Comparison of ENCODE assay signal across 9 cellular contexts in the genomic region with DNA sequence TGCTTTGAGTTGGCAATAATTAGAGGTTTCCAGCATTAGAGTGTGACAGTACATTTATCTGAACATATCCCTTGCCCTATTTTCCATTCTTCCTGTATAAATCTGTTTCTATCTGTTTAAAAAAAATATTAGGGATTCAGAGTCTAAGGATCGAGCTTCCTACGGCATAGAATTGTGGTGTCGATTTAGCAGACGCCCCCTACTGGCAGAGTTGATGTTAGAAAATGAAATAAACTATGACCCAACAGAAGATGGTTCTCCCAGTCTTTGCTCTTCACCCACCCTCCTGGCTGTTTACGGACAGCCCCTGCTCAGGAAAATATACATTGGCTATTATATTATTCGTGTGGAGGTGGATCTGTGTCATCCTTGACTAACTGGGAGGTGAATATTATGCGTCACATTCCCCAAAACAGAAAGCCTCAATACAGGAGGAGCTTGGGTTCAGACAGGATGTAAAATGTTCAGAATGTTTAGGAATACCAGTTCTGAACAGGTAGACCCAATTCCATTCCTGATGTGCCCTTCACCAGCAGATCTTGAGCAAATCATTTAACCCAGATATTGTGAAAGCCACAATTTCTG. TPM values are rescaled to one million over a fixed set of nuclear protein-coding genes. Genes with fewer than 3 reads are reported as not detected.
DNase-seq lines count a peak whose midpoint lies in the region; ATAC-seq, FAIRE-seq and TF ChIP-seq lines count a peak whose summit lies in the region.
"Had no signal": no experiment of that assay in that cellular context is flagged by ENCODE, and none has a peak within 500 bp of the region (broad histone marks: within the 10 kb centered on the region; RNA-seq: fewer than 3 reads in every experiment).

No MANE protein-coding gene starts in this region.

- FAIRE-seq in HTR-8/SVneo (lab: Jason Lieb, UNC) = no peak

- DNase-seq in CD14-positive monocyte (ENCODE audit: low spot score) (no peak), GM13977 (ENCODE audit: low spot score) (peak; percentile 18), HTR-8/SVneo (ENCODE audit: insufficient read length, low spot score) (peak; percentile 7), mesendoderm (peak; percentile 50), DMS79 treated with DMSO at 0.1 percent for 48 hours (lab: John Stamatoyannopoulos, UW) (no peak), MG63 (no peak)
- DNase-seq in central memory CD8-positive, alpha-beta T cell (ENCODE audit: low spot score in 2 of 2) = peak in 1 of 2 donors; percentile 15

- H2BK5ac ChIP-seq in mesendoderm (ENCODE audit: low read length) = no peak overlapping the region

- H3K27me3 ChIP-seq in SU-DHL-6 (ENCODE audit: low read length) (no peaks in the 10 kb centered on the region), mesendoderm (ENCODE audit: insufficient read depth, low read length, poor library complexity) (no peaks in the 10 kb centered on the region), MG63 (no peaks in the 10 kb centered on the region)
- H3K27me3 ChIP-seq: SJSA1 had no signal

- H3K23ac ChIP-seq in mesendoderm (ENCODE audit: low read length) = no peak overlapping the region

- H3K9ac ChIP-seq in SU-DHL-6 (ENCODE audit: low read length) (no peak overlapping the region), mesendoderm (ENCODE audit: low read length) (no peak overlapping the region)

- no peak overlapping the region for H3K4ac ChIP-seq in mesendoderm (ENCODE audit: low read depth, low read length)

- H3K9me3 Mint-ChIP-seq in CD14-positive monocyte = peaks cover 0 to 4% (median under 1%) of the 10 kb centered on the region in 7 donors
- no peaks in the 10 kb centered on the region for H3K9me3 Mint-ChIP-seq in central memory CD8-positive, alpha-beta T cell

- no peak overlapping the region for H3K27ac Mint-ChIP-seq in CD14-positive monocyte
- H3K27ac Mint-ChIP-seq in central memory CD8-positive, alpha-beta T cell (ENCODE audit: low read depth) = peak overlapping the region; percentile 22

- peaks cover 4% of the 10 kb centered on the region for H3K4me1 Mint-ChIP-seq in CD14-positive monocyte
- H3K4me1 Mint-ChIP-seq in central memory CD8-positive, alpha-beta T cell = peaks cover 48% of the 10 kb centered on the region

- peak; percentile 91 for TF ChIP-seq CTCF in CD14-positive monocyte (IDR thresholded peaks at IDR 0.05)
- peak; percentile 66 for TF ChIP-seq CTCF in GM13977 (IDR thresholded peaks at IDR 0.05; ENCODE audit: extremely low read depth, insufficient read depth, missing control alignments)
- peak; percentile 78 for TF ChIP-seq CTCF in SU-DHL-6 (IDR thresholded peaks at IDR 0.05; ENCODE audit: insufficient read depth, low read length, poor library complexity, severe bottlenecking)

- no peaks in the 10 kb centered on the region for H3F3A ChIP-seq in SU-DHL-6 (ENCODE audit: insufficient read depth)

- WGBS in mesendoderm (ENCODE audit: extremely low coverage, insufficient coverage, low lambda C conversion rate) = no CpG with 5 or more reads among the region's 7 CpGs

- H3K27ac ChIP-seq in SU-DHL-6 (ENCODE audit: low read depth, low read length) (no peak overlapping the region), mesendoderm (ENCODE audit: low read depth, low read length) (no peak overlapping the region)
- H3K27ac ChIP-seq: SJSA1 had no signal

- peaks cover 6% of the 10 kb centered on the region; the same call in 1 of the 2 replicates for H3K9me3 ChIP-seq in SU-DHL-6 (ENCODE audit: insufficient read depth, low read length)
- no peaks in the 10 kb centered on the region; the same call in 1 of the 2 replicates for H3K9me3 ChIP-seq in MG63
- H3K9me3 ChIP-seq: SJSA1 had no signal

- no peak overlapping the region for H2AK5ac ChIP-seq in mesendoderm (ENCODE audit: low read length)

- H3K18ac ChIP-seq in mesendoderm (ENCODE audit: low read length) = no peak overlapping the region

- no peaks in the 10 kb centered on the region for H3K36me3 Mint-ChIP-seq in CD14-positive monocyte
- H3K36me3 Mint-ChIP-seq in central memory CD8-positive, alpha-beta T cell (ENCODE audit: insufficient read depth) = peaks cover 4% of the 10 kb centered on the region

- no peak overlapping the region for H4K8ac ChIP-seq in mesendoderm (ENCODE audit: low read depth, low read length)

- H2AFZ ChIP-seq in SU-DHL-6 (ENCODE audit: low read depth, low read length, severe bottlenecking) = no peak overlapping the region

- no peak overlapping the region for H4K5ac ChIP-seq in mesendoderm (ENCODE audit: low read length)

- H3K4me3 Mint-ChIP-seq in CD14-positive monocyte = no peak overlapping the region
- peak overlapping the region; percentile 42 for H3K4me3 Mint-ChIP-seq in central memory CD8-positive, alpha-beta T cell

- intact Hi-C loops in CD14-positive monocyte (cut with micrococcal nuclease) = no loop called here

- H3K4me1 ChIP-seq in mesendoderm (ENCODE audit: control insufficient read depth, low read depth, low read length) = no peaks in the 10 kb centered on the region
- H3K4me1 ChIP-seq: SJSA1 had no signal

- H3K4me2 ChIP-seq in SU-DHL-6 (ENCODE audit: low read depth, low read length, poor library complexity, severe bottlenecking) (no peak overlapping the region), mesendoderm (ENCODE audit: low read length) (no peak overlapping the region)

- no peaks in the 10 kb centered on the region for H3K79me2 ChIP-seq in SU-DHL-6 (ENCODE audit: insufficient read depth, low read length)
- H3K79me2 ChIP-seq in mesendoderm (ENCODE audit: control insufficient read depth, insufficient read depth, low read length) = no peaks in the 10 kb centered on the region

- no peaks in the 10 kb centered on the region for H3K36me3 ChIP-seq in SU-DHL-6 (ENCODE audit: low read length)
- H3K36me3 ChIP-seq in mesendoderm (ENCODE audit: control insufficient read depth, insufficient read depth, low read length) = no peaks in the 10 kb centered on the region
- H3K36me3 ChIP-seq in MG63 = no peaks in the 10 kb centered on the region
- H3K36me3 ChIP-seq: SJSA1 had no signal

- no peak for ATAC-seq in central memory CD8-positive, alpha-beta T cell (replicated peaks; ENCODE audit: extremely low read depth, poor library complexity, severe bottlenecking)

- in situ Hi-C loops in GM13977 (cut with MboI; ENCODE audit: low pct_unique_long_range_greater_than_20kb, low sequenced_read_pairs, unreplicated experiment) = loop anchor here (25.0 kb wide), 1 partner anchor 101 kb away; the partner anchor contains the start of gene CYTIP

- no peak overlapping the region for H2BK120ac ChIP-seq in mesendoderm (ENCODE audit: low read depth, low read length)

- H4K20me1 ChIP-seq in SU-DHL-6 (ENCODE audit: low read depth, low read length) = no peaks in the 10 kb centered on the region

- H3K56ac ChIP-seq in mesendoderm (ENCODE audit: low read length) = no peak overlapping the region

- H3K27me3 Mint-ChIP-seq in CD14-positive monocyte (ENCODE audit: low read depth in 3 of 3) = peaks cover 0 to 4% (median 0%) of the 10 kb centered on the region in 3 donors
- H3K27me3 Mint-ChIP-seq in central memory CD8-positive, alpha-beta T cell = no peaks in the 10 kb centered on the region

- H3K9me2 ChIP-seq in SU-DHL-6 (replicated peaks; ENCODE audit: insufficient read depth, low read length) = no peaks in the 10 kb centered on the region

- H3K4me3 ChIP-seq in SU-DHL-6 (ENCODE audit: insufficient read depth, low read length, poor library complexity, severe bottlenecking) (no peak overlapping the region), mesendoderm (ENCODE audit: low read length) (no peak overlapping the region), MG63 (no peak overlapping the region)
- H3K4me3 ChIP-seq: SJSA1 had no signal

- no peaks in the 10 kb centered on the region for H3K79me1 ChIP-seq in mesendoderm (ENCODE audit: low read length)

- H2BK15ac ChIP-seq in mesendoderm (replicated peaks; ENCODE audit: low read depth) = no peak overlapping the region

RNA-seq across cellular contexts. Expression of gene ERMN, which starts 10.6 kb away (rescaled TPM):
- polyA plus RNA-seq in CD14-positive monocyte = under 1 TPM in 1 of 2 donors, not detected in 1; 0.19 TPM
- polyA plus RNA-seq in mesendoderm (2013, experiment 1 of 2) = 0.80 TPM
- 0.70 TPM for polyA plus RNA-seq in mesendoderm (2013, experiment 2 of 2)
- total RNA-seq in MG63 (2014; rRNA removed; shearing (Covaris generic); ENCODE audit: low replicate concordance) = not detected in 2 replicates
- total RNA-seq: SJSA1 had no signal

Comparison
In these comparisons a context has a peak if more than half of its experiments do, and no peak if none do; other contexts are left out.
1. DNase-seq: peak in GM13977 (single experiment), HTR-8/SVneo (single experiment) and mesendoderm (single experiment); none in CD14-positive monocyte (single experiment), DMS79 treated with DMSO at 0.1 percent for 48 hours (single experiment) and MG63 (single experiment).
2. Peak in every context shown above with its lines, with median percentiles within 50 percentile points of each other: CTCF ChIP-seq.